Comparison of ENCODE assay signal across 13 cellular contexts in genomic region chr15:63712828-63713520, GRCh38.
DNase-seq lines count a peak whose midpoint lies in the region; ATAC-seq and TF ChIP-seq lines count a peak whose summit lies in the region.
"Had no signal": no experiment of that assay in that cellular context is flagged by ENCODE, and none has a peak within 500 bp of the region (broad histone marks: within the 10 kb centered on the region; RNA-seq: fewer than 3 reads in every experiment).

No MANE protein-coding gene starts in this region.

- H2AK9ac ChIP-seq in IMR-90 (replicated peaks; ENCODE audit: low read depth, low read length, poor library complexity): no peak overlapping the region

- H3K4me3 ChIP-seq in IMR-90 (ENCODE audit: insufficient read depth, low read depth, low read length): no peak overlapping the region
- H3K4me3 ChIP-seq: testis had no signal

- no peak overlapping the region for H2AFZ ChIP-seq in IMR-90 (replicated peaks; ENCODE audit: low read length, poor library complexity)

- no peak overlapping the region for H4K91ac ChIP-seq in IMR-90 (ENCODE audit: insufficient read depth, low read depth, low read length)

- no peak for DNase-seq in activated naive CD4-positive, alpha-beta T cell treated with anti-CD3 and anti-CD28 coated beads, Interleukin-2, amount 10 ng/mL, durations not matched to agents 7 days and 5 days
- DNase-seq in activated naive CD4-positive, alpha-beta T cell treated with Interleukin-2 at 50 U/mL for 16 hours: no peak
- DNase-seq in IMR-90 (no peak), HuH-7 (ENCODE audit: low spot score) (no peak), D341Med (ENCODE audit: low spot score) (no peak), erythroblast (lab: John Stamatoyannopoulos, UW) (no peak)
- DNase-seq: GOT3, left ventricle myocardium superior, NCI-H1694 treated with DMSO at 0.1 percent for 48 hours, testis had no signal

- no peak overlapping the region for H3K4me2 ChIP-seq in IMR-90 (ENCODE audit: low read depth, low read length)

- no peak overlapping the region for H3K4me3 Mint-ChIP-seq in activated naive CD4-positive, alpha-beta T cell treated with anti-CD3 and anti-CD28 coated beads, Interleukin-2, amount 10 ng/mL, durations not matched to agents 7 days and 5 days
- H3K4me3 Mint-ChIP-seq in stimulated activated memory B cell treated with anti-CD40 and anti-IgM and Interleukin-4, amounts not matched to agents 10 μg/mL and 1 μg/mL and 100 μg/mL, for 72 hours: no peak overlapping the region

- H3K27ac Mint-ChIP-seq in activated naive CD4-positive, alpha-beta T cell treated with anti-CD3 and anti-CD28 coated beads, Interleukin-2, amount 10 ng/mL, durations not matched to agents 7 days and 5 days: peak overlapping the region; percentile 56
- H3K27ac Mint-ChIP-seq in stimulated activated memory B cell treated with anti-CD40 and anti-IgM and Interleukin-4, amounts not matched to agents 10 μg/mL and 1 μg/mL and 100 μg/mL, for 72 hours: no peak overlapping the region
- H3K27ac Mint-ChIP-seq: progenitor cell of endocrine pancreas had no signal

- H2AK5ac ChIP-seq in IMR-90 (ENCODE audit: low read depth, low read length): no peak overlapping the region

- peak overlapping the region; percentile 54; the same call in 1 of the 2 replicates for H3K23ac ChIP-seq in IMR-90 (ENCODE audit: low read depth, low read length)

- H3K9me1 ChIP-seq in IMR-90 (ENCODE audit: insufficient read depth, low read length): peaks cover 4% of the 10 kb centered on the region; the same call in 1 of the 2 replicates

- dilution Hi-C loops in IMR-90 (cut with HindIII; ENCODE audit: low sequenced_read_pairs, unreplicated experiment): no loop called here

- peaks cover 31% of the 10 kb centered on the region for H3K36me3 Mint-ChIP-seq in activated naive CD4-positive, alpha-beta T cell treated with anti-CD3 and anti-CD28 coated beads, Interleukin-2, amount 10 ng/mL, durations not matched to agents 7 days and 5 days
- H3K36me3 Mint-ChIP-seq in stimulated activated memory B cell treated with anti-CD40 and anti-IgM and Interleukin-4, amounts not matched to agents 10 μg/mL and 1 μg/mL and 100 μg/mL, for 72 hours: peaks cover 17% of the 10 kb centered on the region

- no peak overlapping the region for H3K4ac ChIP-seq in IMR-90 (ENCODE audit: low read depth, low read length)

- no peaks in the 10 kb centered on the region for H4K20me1 ChIP-seq in IMR-90 (ENCODE audit: insufficient read depth, low read length)

- H2BK5ac ChIP-seq in IMR-90 (ENCODE audit: low read depth, low read length, poor library complexity, severe bottlenecking): no peak overlapping the region

- no peak for TF ChIP-seq CTCF in IMR-90 (conservative IDR thresholded peaks at IDR 0.05; ENCODE audit: low read depth, low read length)

- peaks cover 8% of the 10 kb centered on the region for H3K4me1 ChIP-seq in IMR-90 (ENCODE audit: control insufficient read depth, insufficient read depth, low read length)
- H3K4me1 ChIP-seq: testis had no signal

- TF ChIP-seq POLR2A in IMR-90 (IDR thresholded peaks at IDR 0.05; ENCODE audit: low read depth, low read length) (no peak), erythroblast (IDR thresholded peaks at IDR 0.05; ENCODE audit: low read length) (no peak)

- POLR2A ChIA-PET in IMR-90 (lab: Charles Lee; ENCODE audit: unreplicated experiment): no interaction called here

- ATAC-seq in GM21786 (IDR thresholded peaks at IDR 0.05; ENCODE audit: unreplicated experiment) (peak; percentile 71), IMR-90 (ENCODE audit: low read depth) (no peak)
- ATAC-seq in stimulated activated memory B cell treated with anti-CD40 and anti-IgM and Interleukin-4, amounts not matched to agents 10 μg/mL and 1 μg/mL and 100 μg/mL, for 72 hours: peak; percentile 92
- ATAC-seq: left ventricle myocardium superior had no signal

- in situ Hi-C loops in IMR-90 (cut with MboI; ENCODE audit: low sequenced_read_pairs): no loop called here

- H3K4me1 Mint-ChIP-seq in activated naive CD4-positive, alpha-beta T cell treated with anti-CD3 and anti-CD28 coated beads, Interleukin-2, amount 10 ng/mL, durations not matched to agents 7 days and 5 days: peaks cover 20% of the 10 kb centered on the region
- peaks cover 12% of the 10 kb centered on the region for H3K4me1 Mint-ChIP-seq in stimulated activated memory B cell treated with anti-CD40 and anti-IgM and Interleukin-4, amounts not matched to agents 10 μg/mL and 1 μg/mL and 100 μg/mL, for 72 hours

- no peak overlapping the region for H2BK120ac ChIP-seq in IMR-90 (ENCODE audit: low read depth, low read length)

- no TSS peak for BruUV-seq in IMR-90 (replicated peaks; lab: Mats Ljungman, UMichigan)

- H3K27me3 ChIP-seq in IMR-90 (ENCODE audit: control insufficient read depth, insufficient read depth, low read length): no peaks in the 10 kb centered on the region
- H3K27me3 ChIP-seq: testis had no signal

- no peaks in the 10 kb centered on the region for H3K9me3 ChIP-seq in IMR-90 (ENCODE audit: control insufficient read depth, insufficient read depth, low read length)
- H3K9me3 ChIP-seq: testis had no signal

- intact Hi-C loops in IMR-90 (cut with micrococcal nuclease): no loop called here

- H2BK20ac ChIP-seq in IMR-90 (ENCODE audit: low read depth, low read length): no peak overlapping the region

- peaks cover 17% of the 10 kb centered on the region for H3K36me3 ChIP-seq in IMR-90 (ENCODE audit: control insufficient read depth, insufficient read depth, low read length)

- no peak overlapping the region for H2BK15ac ChIP-seq in IMR-90 (ENCODE audit: low read depth, low read length)

- no peak overlapping the region for H3K9ac ChIP-seq in IMR-90 (ENCODE audit: low read depth, low read length)

- no peak overlapping the region for H4K8ac ChIP-seq in IMR-90 (ENCODE audit: low read depth in 2 of 2, low read length in 2 of 2)

- TF ChIP-seq RAD21 in IMR-90 (IDR thresholded peaks at IDR 0.05; ENCODE audit: low read length): no peak

- no peak overlapping the region for H3K27ac ChIP-seq in IMR-90 (ENCODE audit: insufficient read depth, low read length)
- H3K27ac ChIP-seq: testis had no signal

- H3K79me1 ChIP-seq in IMR-90 (ENCODE audit: low read depth in 1 of 2, low read length in 2 of 2): 0 out of 4 replicates have a peak, but pooled peaks cover 0 to 3% of the 10 kb centered on the region in 2 experiments

- H4K5ac ChIP-seq in IMR-90 (ENCODE audit: low read depth, low read length): no peak overlapping the region

- H3K27me3 Mint-ChIP-seq in activated naive CD4-positive, alpha-beta T cell treated with anti-CD3 and anti-CD28 coated beads, Interleukin-2, amount 10 ng/mL, durations not matched to agents 7 days and 5 days: no peaks in the 10 kb centered on the region
- H3K27me3 Mint-ChIP-seq in stimulated activated memory B cell treated with anti-CD40 and anti-IgM and Interleukin-4, amounts not matched to agents 10 μg/mL and 1 μg/mL and 100 μg/mL, for 72 hours: no peaks in the 10 kb centered on the region
- H3K27me3 Mint-ChIP-seq: progenitor cell of endocrine pancreas had no signal

- no CpG with 5 or more reads among the region's 6 CpGs for WGBS in IMR-90 (ENCODE audit: extremely low coverage in 2 of 2, insufficient read length in 1 of 2), 2 experiments

- H3K56ac ChIP-seq in IMR-90 (ENCODE audit: extremely low read depth, insufficient read depth, low read length): no peak overlapping the region

- H3K18ac ChIP-seq in IMR-90 (ENCODE audit: low read depth, low read length): no peak overlapping the region

- no peaks in the 10 kb centered on the region for H3K9me3 Mint-ChIP-seq in activated naive CD4-positive, alpha-beta T cell treated with anti-CD3 and anti-CD28 coated beads, Interleukin-2, amount 10 ng/mL, durations not matched to agents 7 days and 5 days
- no peaks in the 10 kb centered on the region for H3K9me3 Mint-ChIP-seq in stimulated activated memory B cell treated with anti-CD40 and anti-IgM and Interleukin-4, amounts not matched to agents 10 μg/mL and 1 μg/mL and 100 μg/mL, for 72 hours

- CTCF ChIA-PET in activated naive CD4-positive, alpha-beta T cell treated with anti-CD3 and anti-CD28 coated beads, Interleukin-2, amount 10 ng/mL, durations not matched to agents 7 days and 5 days (lab: Charles Lee): no interaction called here
- CTCF ChIA-PET in IMR-90 (lab: Yijun Ruan, JAX): no interaction called here

- H3K14ac ChIP-seq in IMR-90 (replicated peaks; ENCODE audit: low read depth, low read length): no peak overlapping the region

TF ChIP-seq in IMR-90, 13 proteins besides CTCF, POLR2A, EP300 and RAD21 (continues in another document):
- TF ChIP-seq NFE2L2 (IDR thresholded peaks at IDR 0.05; ENCODE audit: low read depth, low read length) (no peak), CHD1 (IDR thresholded peaks at IDR 0.05; ENCODE audit: low read depth, low read length) (no peak), BHLHE40 (IDR thresholded peaks at IDR 0.05; ENCODE audit: low read depth, low read length) (no peak), RCOR1 (IDR thresholded peaks at IDR 0.05; ENCODE audit: insufficient replicate concordance, low read length) (no peak), MAZ (IDR thresholded peaks at IDR 0.05; ENCODE audit: borderline replicate concordance, low read depth, low read length) (no peak), MXI1 (IDR thresholded peaks at IDR 0.05; ENCODE audit: borderline replicate concordance, low read depth, low read length) (no peak), RFX5 (IDR thresholded peaks at IDR 0.05; ENCODE audit: low read depth, low read length) (no peak), MAFK (IDR thresholded peaks at IDR 0.05; ENCODE audit: low read depth, low read length) (no peak), FOS (IDR thresholded peaks at IDR 0.05; ENCODE audit: low read depth, low read length) (no peak), CEBPB (IDR thresholded peaks at IDR 0.05; ENCODE audit: low read depth, low read length) (no peak), SMC3 (IDR thresholded peaks at IDR 0.05; ENCODE audit: low read depth, low read length) (no peak)
- TF ChIP-seq, protein P1, sequence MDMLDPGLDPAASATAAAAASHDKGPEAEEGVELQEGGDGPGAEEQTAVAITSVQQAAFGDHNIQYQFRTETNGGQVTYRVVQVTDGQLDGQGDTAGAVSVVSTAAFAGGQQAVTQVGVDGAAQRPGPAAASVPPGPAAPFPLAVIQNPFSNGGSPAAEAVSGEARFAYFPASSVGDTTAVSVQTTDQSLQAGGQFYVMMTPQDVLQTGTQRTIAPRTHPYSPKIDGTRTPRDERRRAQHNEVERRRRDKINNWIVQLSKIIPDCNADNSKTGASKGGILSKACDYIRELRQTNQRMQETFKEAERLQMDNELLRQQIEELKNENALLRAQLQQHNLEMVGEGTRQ (IDR thresholded peaks at IDR 0.05; ENCODE audit: low read depth, low read length): no peak
